27 cellular contexts compared by ENCODE assay signal in the genomic region with DNA sequence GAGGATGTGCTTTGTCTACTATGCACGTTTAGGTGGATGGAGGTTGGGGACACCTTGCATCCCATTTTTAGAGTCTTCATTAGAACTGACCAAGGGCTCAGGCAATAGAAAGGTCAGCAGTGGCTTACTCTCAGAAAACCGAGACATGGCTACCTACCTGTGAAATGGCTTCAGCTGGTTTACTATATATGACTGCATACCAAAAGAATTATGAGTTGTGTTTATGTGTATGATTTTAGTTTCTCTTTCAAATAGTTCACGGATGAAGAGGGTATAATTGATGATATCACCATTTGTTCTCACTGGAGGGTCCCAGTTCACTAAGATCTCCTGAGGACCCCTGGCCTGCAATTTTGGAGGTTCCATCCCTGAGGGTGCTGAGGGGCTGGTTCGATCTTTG.
"Had no signal": no experiment of that assay in that cellular context is flagged by ENCODE, and none has a peak within 500 bp of the region (broad histone marks: within the 10 kb centered on the region; RNA-seq: fewer than 3 reads in every experiment).

No MANE protein-coding gene starts in this region.

- H3K9ac ChIP-seq: KMS-11 had no signal

- DNase-seq: Kasumi-1; MV-4-11; NCI-H1048; NCI-H1105; NCI-H1417 treated with DMSO at 0.1 percent for 48 hours; NCI-H146; NCI-H1694 treated with DMSO at 0.1 percent for 48 hours; NCI-H2029; NCI-H2081 treated with DMSO at 0.1 percent for 48 hours; NCI-H2171; NCI-H226; NCI-H446; NCI-H510A; NCI-H524 treated with DMSO at 0.1 percent for 48 hours; NCI-H69; NCI-H774; NK-92 treated with Interleukin-12 subunit alpha and Interleukin-12 subunit beta, amount 100 ng/mL, for 24 hours; Right ventricle myocardium superior; RPMI8226; SIG-M5; T-helper 1 cell; T-helper 17 cell had no signal

- H3K4me3 ChIP-seq: K562, SJSA1, SK-N-MC had no signal

- H3K36me3 ChIP-seq: SJSA1 had no signal

- H3K4me2 ChIP-seq: KMS-11 had no signal

- H3K27me3 ChIP-seq: SJSA1 had no signal

- H3K9me3 ChIP-seq: SJSA1 had no signal

- H3K27ac ChIP-seq: KMS-11, SJSA1, SK-N-MC had no signal

- ATAC-seq: HepG2, K562, T-helper 17 cell had no signal
